ENCODE assay signal across 16 cellular contexts in the genomic region with DNA sequence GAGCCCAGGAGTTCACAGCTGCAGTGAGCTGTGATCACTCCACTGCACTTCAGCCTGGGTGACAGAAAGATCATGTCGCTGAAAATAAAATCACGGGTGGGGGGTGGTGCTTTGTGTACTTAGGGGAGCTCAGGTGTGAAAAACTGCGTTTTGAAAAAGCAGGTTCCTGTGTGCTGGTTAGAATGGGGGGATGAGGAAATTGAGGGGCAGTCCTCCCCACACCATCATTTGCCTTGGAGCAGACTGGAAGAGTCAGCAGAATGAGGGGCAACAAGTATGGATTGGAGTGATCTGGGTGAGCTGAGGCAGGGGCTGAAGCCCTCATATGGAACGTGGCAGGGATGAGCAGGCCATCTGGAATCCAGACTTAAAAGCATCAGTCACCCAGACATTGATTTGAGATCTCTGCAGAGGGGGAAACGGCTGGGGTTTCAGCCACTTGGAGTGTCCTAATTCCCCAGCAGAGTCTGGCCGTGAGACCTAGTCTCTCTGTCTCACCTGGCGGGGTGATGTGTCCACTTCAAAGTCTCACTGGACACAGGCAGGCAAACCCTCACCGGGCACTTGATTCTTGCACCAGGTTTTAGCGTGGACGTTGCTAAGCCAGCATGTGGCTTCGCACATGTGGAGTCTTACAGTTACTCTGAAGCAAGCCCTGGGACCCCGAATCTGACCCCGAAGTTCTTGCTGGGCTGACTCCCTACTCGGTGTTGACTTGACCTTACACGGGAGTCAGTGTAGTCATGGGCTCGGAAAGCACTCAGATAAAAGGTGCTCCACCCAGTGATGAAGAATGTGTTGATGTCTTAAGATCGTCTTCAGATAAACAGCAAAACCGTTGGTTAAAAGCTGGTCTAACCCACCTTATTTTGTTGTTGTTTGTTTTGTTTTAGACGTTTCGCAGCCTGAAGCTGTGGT.
DNase-seq lines count a peak whose midpoint lies in the region; ATAC-seq and TF ChIP-seq lines count a peak whose summit lies in the region.
"Had no signal": no experiment of that assay in that cellular context is flagged by ENCODE, and none has a peak within 500 bp of the region (broad histone marks: within the 10 kb centered on the region; RNA-seq: fewer than 3 reads in every experiment).

No MANE protein-coding gene starts in this region.

- no peak for TF ChIP-seq CTCF in heart right ventricle (IDR thresholded peaks at IDR 0.05)
- TF ChIP-seq CTCF in WERI-Rb-1 (IDR thresholded peaks at IDR 0.05; ENCODE audit: low read depth, low read length), result no peak
- TF ChIP-seq CTCF in glutamatergic neuron (IDR thresholded peaks at IDR 0.05; ENCODE audit: partially characterized antibody, unreplicated experiment), result no peak
- TF ChIP-seq CTCF in vagina (IDR thresholded peaks at IDR 0.05), result no peak

- H3K27me3 ChIP-seq in right cardiac atrium (ENCODE audit: control insufficient read depth, insufficient read depth) (no peaks in the 10 kb centered on the region), heart right ventricle (no peaks in the 10 kb centered on the region), WERI-Rb-1 (ENCODE audit: insufficient read depth, low read depth, severe bottlenecking) (no peaks in the 10 kb centered on the region), vagina (no peaks in the 10 kb centered on the region)
- H3K27me3 ChIP-seq: upper lobe of left lung had no signal

- ATAC-seq in right cardiac atrium (peak in 1 of 2 donors; percentile 33), heart right ventricle (no peak)

- H3K4me3 Mint-ChIP-seq in glutamatergic neuron (ENCODE audit: unreplicated experiment), result peak overlapping the region; percentile 74

- H3K27ac Mint-ChIP-seq in glutamatergic neuron (ENCODE audit: unreplicated experiment), result peak overlapping the region; percentile 14

- peaks cover 32% of the 10 kb centered on the region for H3K4me1 Mint-ChIP-seq in glutamatergic neuron (ENCODE audit: low read depth, unreplicated experiment)

- H3K36me3 Mint-ChIP-seq in glutamatergic neuron (ENCODE audit: unreplicated experiment), result no peaks in the 10 kb centered on the region

- 80% methylated on average over 20 of the region's 20 CpGs for WGBS in right cardiac atrium
- WGBS in heart right ventricle, 2 donors, result 86 to 90% methylated on average over 20 of the region's 20 CpGs

- H3K27ac ChIP-seq in right cardiac atrium (ENCODE audit: low read length) (no peak overlapping the region), heart right ventricle (no peak overlapping the region), WERI-Rb-1 (peak overlapping the region; percentile 63), vagina (no peak overlapping the region)

- peaks cover 0 to 14% (median 0%) of the 10 kb centered on the region in 9 donors for H3K36me3 ChIP-seq in heart right ventricle
- H3K36me3 ChIP-seq in WERI-Rb-1, result peaks cover 13% of the 10 kb centered on the region
- peaks cover 0 to 9% of the 10 kb centered on the region in 2 donors for H3K36me3 ChIP-seq in vagina

- no peak for TF ChIP-seq POLR2A in vagina (IDR thresholded peaks at IDR 0.05)

- peaks cover 27% of the 10 kb centered on the region for H3K9me3 Mint-ChIP-seq in glutamatergic neuron (ENCODE audit: unreplicated experiment)

- no peaks in the 10 kb centered on the region for H3K9me3 ChIP-seq in right cardiac atrium (ENCODE audit: control insufficient read depth, low read length)
- no peaks in the 10 kb centered on the region for H3K9me3 ChIP-seq in heart right ventricle
- H3K9me3 ChIP-seq in WERI-Rb-1 (ENCODE audit: severe bottlenecking), result no peaks in the 10 kb centered on the region
- H3K9me3 ChIP-seq in vagina, result no peaks in the 10 kb centered on the region
- H3K9me3 ChIP-seq: upper lobe of left lung had no signal

- intact Hi-C loops in right cardiac atrium (cut with DNase I), result no loop called here
- intact Hi-C loops in heart right ventricle (cut with DNase I), result no loop called here
- intact Hi-C loops in vagina (cut with DNase I), result no loop called here

- no peak overlapping the region for H3K4me3 ChIP-seq in right cardiac atrium (ENCODE audit: low read length)
- no peak overlapping the region for H3K4me3 ChIP-seq in heart right ventricle
- no peak overlapping the region for H3K4me3 ChIP-seq in WERI-Rb-1 (ENCODE audit: low read depth, low read length)
- H3K4me3 ChIP-seq in vagina, result no peak overlapping the region
- H3K4me3 ChIP-seq: upper lobe of left lung had no signal

- H3K4me1 ChIP-seq in right cardiac atrium (ENCODE audit: control insufficient read depth, insufficient read depth, low read length), result peaks cover 2% of the 10 kb centered on the region
- H3K4me1 ChIP-seq in heart right ventricle, result peaks cover 0 to 31% (median 10%) of the 10 kb centered on the region in 9 donors
- peaks cover 10% of the 10 kb centered on the region for H3K4me1 ChIP-seq in vagina

- DNase-seq in right cardiac atrium, result peak in 2 of 3 donors; percentile 15 to 16
- no peak for DNase-seq in heart right ventricle
- peak; percentile 62 for DNase-seq in WERI-Rb-1
- no peak for DNase-seq in glutamatergic neuron
- no peak for DNase-seq in NCI-H1694 (lab: John Stamatoyannopoulos, UW)
- no peak for DNase-seq in SKM-1 (lab: John Stamatoyannopoulos, UW; ENCODE audit: unreplicated experiment)
- no peak for DNase-seq in NCI-H1105 (lab: John Stamatoyannopoulos, UW)
- DNase-seq in vagina (ENCODE audit: extremely low spot score in 2 of 2), result no peak
- DNase-seq: DND-41; effector CD4-positive, alpha-beta T cell; NCI-H1417; NCI-H526; stimulated activated CD4-positive, alpha-beta T cell treated with anti-CD3 and anti-CD28 coated beads, Interleukin-1b, Interleukin-23, amount 100 ng/mL, for 48 hours; stimulated activated CD8-positive, alpha-beta memory T cell treated with anti-CD3 and anti-CD28 coated beads, Interleukin-4, amount 100 ng/mL, for 48 hours; T1000; upper lobe of left lung had no signal

- peaks cover 14% of the 10 kb centered on the region for H3K27me3 Mint-ChIP-seq in glutamatergic neuron (ENCODE audit: unreplicated experiment)

Comparison
In these comparisons a context has a peak if more than half of its experiments do, and no peak if none do; other contexts are left out.
1. DNase-seq: peak in right cardiac atrium (2 of 3) and WERI-Rb-1 (single experiment); none in heart right ventricle (0 of 2), glutamatergic neuron (single experiment), NCI-H1694 (single experiment), SKM-1 (single experiment), NCI-H1105 (single experiment) and vagina (0 of 2).